8 cellular contexts compared by ENCODE assay signal in the genomic region with DNA sequence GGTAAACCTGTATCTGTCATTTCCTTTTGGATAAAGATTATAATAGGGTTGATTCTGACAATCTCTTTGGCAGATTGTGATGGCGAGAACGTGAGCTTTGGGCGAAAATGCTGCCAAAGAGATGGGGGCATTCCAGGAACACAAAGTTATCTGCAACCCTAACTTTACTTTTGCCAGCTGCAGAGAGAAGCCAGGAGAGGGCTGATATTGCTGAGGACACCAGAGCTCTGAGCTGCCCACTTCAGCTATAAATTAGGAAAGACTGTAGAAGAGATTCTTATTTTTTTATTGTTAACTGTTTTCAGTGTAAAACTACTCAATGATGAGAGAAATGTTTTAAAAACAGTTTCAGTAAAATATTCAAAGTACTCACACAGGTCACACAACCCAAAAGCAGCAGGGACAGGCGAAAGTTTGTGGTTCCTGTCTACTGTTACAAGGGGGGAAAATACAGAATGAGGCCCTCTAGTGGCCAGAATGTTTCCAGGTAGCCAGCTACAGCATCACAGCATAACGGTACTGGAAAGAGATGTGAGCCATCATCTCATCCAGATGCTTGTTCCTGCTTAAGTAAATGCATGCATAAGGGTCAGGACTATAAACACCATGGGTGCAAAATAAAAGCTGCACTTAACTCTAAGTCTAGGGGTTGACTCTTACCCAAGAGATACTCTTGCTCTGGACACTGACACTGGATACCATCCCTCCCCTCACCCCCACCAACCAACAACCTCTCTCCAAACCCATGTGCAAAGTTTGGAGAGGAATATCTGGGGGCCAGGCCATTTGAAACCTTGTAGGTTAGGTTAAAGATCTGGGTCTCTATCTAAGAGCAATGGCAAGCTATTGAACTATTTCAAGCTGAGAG.
A peak's percentile ranks its signal among the peaks of the same experiment; 100 is the strongest.
DNase-seq lines count a peak whose midpoint lies in the region; ATAC-seq and TF ChIP-seq lines count a peak whose summit lies in the region.

No MANE protein-coding gene starts in this region.

- no peaks in the 10 kb centered on the region for H3K4me1 Mint-ChIP-seq in activated CD8-positive, alpha-beta memory T cell treated with anti-CD3 and anti-CD28 coated beads, Interleukin-2, amount 10 ng/mL, durations not matched to agents 7 days and 5 days

- H2AFZ ChIP-seq in hepatocyte = no peak overlapping the region

- CTCF ChIA-PET in activated CD8-positive, alpha-beta memory T cell treated with anti-CD3 and anti-CD28 coated beads, Interleukin-2, amount 10 ng/mL, durations not matched to agents 7 days and 5 days (lab: Charles Lee) = interaction anchor here (0.6 to 2.9 kb wide), 7 partner anchors 9 to 619 kb away, joined by 3 to 10 read pairs (median 3); no protein-coding TSS in a partner anchor

- no peaks in the 10 kb centered on the region for H3K36me3 ChIP-seq in hepatocyte (replicated peaks; ENCODE audit: insufficient read depth, low read depth)
- H3K36me3 ChIP-seq in thoracic aorta = no peaks in the 10 kb centered on the region

- H4K20me1 ChIP-seq in hepatocyte (ENCODE audit: insufficient read depth, poor library complexity, severe bottlenecking) = no peaks in the 10 kb centered on the region

- DNase-seq in activated CD8-positive, alpha-beta memory T cell treated with anti-CD3 and anti-CD28 coated beads, Interleukin-2, amount 10 ng/mL, durations not matched to agents 7 days and 5 days = peak; percentile 42
- no peak for DNase-seq in activated CD8-positive, alpha-beta memory T cell treated with anti-CD3 and anti-CD28 coated beads, Interleukin-2, amount 50 U/mL, for 4 hours
- DNase-seq in GM20000 (ENCODE audit: low spot score) = peak; percentile 35
- DNase-seq in SK-N-DZ (ENCODE audit: low spot score) = peak; percentile 22
- peak; percentile 47 for DNase-seq in hepatocyte (ENCODE audit: low spot score)
- DNase-seq in thoracic aorta (ENCODE audit: low spot score) = no peak
- no peak for DNase-seq in central memory CD4-positive, alpha-beta T cell

- H3K36me3 Mint-ChIP-seq in activated CD8-positive, alpha-beta memory T cell treated with anti-CD3 and anti-CD28 coated beads, Interleukin-2, amount 10 ng/mL, durations not matched to agents 7 days and 5 days = no peaks in the 10 kb centered on the region

- no peak overlapping the region for H3K4me2 ChIP-seq in hepatocyte

- H3K27me3 ChIP-seq in hepatocyte = no peaks in the 10 kb centered on the region
- H3K27me3 ChIP-seq in thoracic aorta (replicated peaks; ENCODE audit: insufficient read depth) = no peaks in the 10 kb centered on the region

- no peaks in the 10 kb centered on the region for H3K4me1 ChIP-seq in hepatocyte (ENCODE audit: insufficient read depth)
- H3K4me1 ChIP-seq in thoracic aorta (ENCODE audit: control insufficient read depth in 1 of 2, low read depth in 2 of 2) = no peaks in the 10 kb centered on the region

- no peak overlapping the region for H3K4me3 ChIP-seq in hepatocyte
- no peak overlapping the region for H3K4me3 ChIP-seq in thoracic aorta

- no peaks in the 10 kb centered on the region for H3K27me3 Mint-ChIP-seq in activated CD8-positive, alpha-beta memory T cell treated with anti-CD3 and anti-CD28 coated beads, Interleukin-2, amount 10 ng/mL, durations not matched to agents 7 days and 5 days

- H3K9me3 ChIP-seq in hepatocyte (ENCODE audit: low read depth) (no peaks in the 10 kb centered on the region), thoracic aorta (no peaks in the 10 kb centered on the region)

- no peak for ATAC-seq in activated CD8-positive, alpha-beta memory T cell treated with anti-CD3 and anti-CD28 coated beads, Interleukin-2, amount 10 ng/mL, durations not matched to agents 7 days and 5 days
- ATAC-seq in HG03469 (IDR thresholded peaks at IDR 0.05; ENCODE audit: unreplicated experiment) = peak; percentile 81
- no peak for ATAC-seq in thoracic aorta (ENCODE audit: insufficient number of reproducible peaks, low FRiP score, low read depth)

- TF ChIP-seq CTCF in GM20000 (IDR thresholded peaks at IDR 0.05; ENCODE audit: extremely low read depth, missing control alignments) (peak; percentile 72), hepatocyte (IDR thresholded peaks at IDR 0.05; ENCODE audit: poor library complexity) (peak; percentile 54), thoracic aorta (IDR thresholded peaks at IDR 0.05) (peak; percentile 38)

- no peaks in the 10 kb centered on the region for H3K9me2 ChIP-seq in hepatocyte (replicated peaks; ENCODE audit: insufficient read depth)

- WGBS in hepatocyte (ENCODE audit: low lambda C conversion rate, missing lambda C conversion rate) = 71% methylated on average over 5 of the region's 5 CpGs

- peaks cover 4% of the 10 kb centered on the region for H3K9me3 Mint-ChIP-seq in activated CD8-positive, alpha-beta memory T cell treated with anti-CD3 and anti-CD28 coated beads, Interleukin-2, amount 10 ng/mL, durations not matched to agents 7 days and 5 days (ENCODE audit: low read depth)

- H3K27ac ChIP-seq in hepatocyte (no peak overlapping the region), thoracic aorta (no peak overlapping the region)

- H3K4me3 Mint-ChIP-seq in activated CD8-positive, alpha-beta memory T cell treated with anti-CD3 and anti-CD28 coated beads, Interleukin-2, amount 10 ng/mL, durations not matched to agents 7 days and 5 days = no peak overlapping the region

- H3K79me2 ChIP-seq in hepatocyte = no peaks in the 10 kb centered on the region

- H3K27ac Mint-ChIP-seq in activated CD8-positive, alpha-beta memory T cell treated with anti-CD3 and anti-CD28 coated beads, Interleukin-2, amount 10 ng/mL, durations not matched to agents 7 days and 5 days = no peak overlapping the region

Comparison
In these comparisons a context has a peak if more than half of its experiments do, and no peak if none do; other contexts are left out.
1. DNase-seq: peak in activated CD8-positive, alpha-beta memory T cell treated with anti-CD3 and anti-CD28 coated beads, Interleukin-2, amount 10 ng/mL, durations not matched to agents 7 days and 5 days (single experiment), GM20000 (single experiment), SK-N-DZ (single experiment) and hepatocyte (single experiment); none in activated CD8-positive, alpha-beta memory T cell treated with anti-CD3 and anti-CD28 coated beads, Interleukin-2, amount 50 U/mL, for 4 hours (single experiment), thoracic aorta (single experiment) and central memory CD4-positive, alpha-beta T cell (single experiment).
2. Peak in every context shown above with its lines, with median percentiles within 50 percentile points of each other: CTCF ChIP-seq.